ENCODE assay signal across 19 cellular contexts in genomic region chr3:197178998-197179397, GRCh38.
"Had no signal": no experiment of that assay in that cellular context is flagged by ENCODE, and none has a peak within 500 bp of the region (broad histone marks: within the 10 kb centered on the region; RNA-seq: fewer than 3 reads in every experiment).

No MANE protein-coding gene starts in this region.

- H3K27me3 Mint-ChIP-seq: naive thymus-derived CD4-positive, alpha-beta T cell had no signal

- H3K27ac ChIP-seq: foreskin keratinocyte, parathyroid adenoma, prostate gland, sigmoid colon, skin epidermis, testis, tibial nerve, upper lobe of right lung, vagina had no signal

- H3K4me3 Mint-ChIP-seq: naive thymus-derived CD4-positive, alpha-beta T cell; nephron progenitor cell had no signal

- H3K36me3 ChIP-seq: prostate gland, sigmoid colon, tibial nerve, upper lobe of right lung, vagina had no signal

- H3K79me2 ChIP-seq: parathyroid adenoma had no signal

- H3K27ac Mint-ChIP-seq: naive thymus-derived CD4-positive, alpha-beta T cell had no signal

- H3K9me3 Mint-ChIP-seq: naive thymus-derived CD4-positive, alpha-beta T cell; nephron progenitor cell had no signal

- DNase-seq: erythroblast; foreskin keratinocyte; head of caudate nucleus; hippocampal formation; kidney glomerular epithelial cell; mammary epithelial cell; naive thymus-derived CD4-positive, alpha-beta T cell; nephron progenitor cell; sigmoid colon; stimulated activated CD4-positive, alpha-beta T cell treated with anti-CD3 and anti-CD28 coated beads, Interleukin-2, amount 100 ng/mL, for 24 hours; stimulated activated naive CD8-positive, alpha-beta T cell treated with anti-CD3 and anti-CD28 coated beads, Interleukin-15, Interleukin-2, amounts not matched to agents 100 U/mL and 50 U/mL, for 24 hours; testis; upper lobe of right lung had no signal

- H3K4me1 ChIP-seq: parathyroid adenoma, prostate gland, sigmoid colon, testis, upper lobe of right lung, vagina had no signal

- H3K9me3 ChIP-seq: prostate gland, sigmoid colon, testis, tibial nerve, upper lobe of right lung, vagina had no signal

- ATAC-seq: foreskin keratinocyte; naive thymus-derived CD4-positive, alpha-beta T cell; stimulated activated naive CD8-positive, alpha-beta T cell treated with anti-CD3 and anti-CD28 coated beads, Interleukin-15, Interleukin-2, amounts not matched to agents 100 U/mL and 50 U/mL, for 24 hours; upper lobe of right lung had no signal

- H3K27me3 ChIP-seq: foreskin keratinocyte, sigmoid colon, testis, tibial nerve, upper lobe of right lung, vagina had no signal

- H3K4me3 ChIP-seq: prostate gland, sigmoid colon, skin epidermis, testis, tibial nerve, upper lobe of right lung, vagina had no signal

- FAIRE-seq: endothelial cell of umbilical vein had no signal

- H2AFZ ChIP-seq: parathyroid adenoma had no signal

- H3K9ac ChIP-seq: parathyroid adenoma had no signal
